Comparison of ENCODE assay signal across 25 cellular contexts in the genomic region with DNA sequence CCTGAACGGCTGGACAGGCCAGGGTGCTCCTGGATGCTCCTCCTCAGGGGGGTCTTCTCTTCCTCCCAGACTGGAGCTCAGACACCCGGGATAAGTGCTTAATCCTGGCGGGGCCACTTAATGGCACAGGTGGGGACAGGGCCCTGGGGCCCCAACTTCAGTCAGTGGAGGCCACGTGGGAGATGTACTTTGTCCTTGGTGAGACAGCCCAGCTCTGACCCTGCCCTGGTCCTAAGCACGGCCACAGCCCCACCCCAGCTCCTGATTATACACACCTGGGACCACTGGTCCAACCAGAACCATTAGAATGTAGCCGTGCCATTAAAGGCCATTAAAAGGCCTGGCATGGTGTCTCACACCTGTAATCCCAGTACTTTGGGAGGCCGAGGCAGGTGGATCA. TPM values are rescaled to one million over a fixed set of nuclear protein-coding genes. Genes with fewer than 3 reads are reported as not detected.
DNase-seq lines count a peak whose midpoint lies in the region; ATAC-seq and TF ChIP-seq lines count a peak whose summit lies in the region.
"Had no signal": no experiment of that assay in that cellular context is flagged by ENCODE, and none has a peak within 500 bp of the region (broad histone marks: within the 10 kb centered on the region; RNA-seq: fewer than 3 reads in every experiment).

No MANE protein-coding gene starts in this region.

- H3K4me3 ChIP-seq in adrenal gland (no peak overlapping the region), dorsolateral prefrontal cortex (no peak overlapping the region), thoracic aorta (no peak overlapping the region)
- H3K4me3 ChIP-seq: pancreas, suprapubic skin had no signal

- TF ChIP-seq POLR2A in adrenal gland (IDR thresholded peaks at IDR 0.05) = no peak

- no peaks in the 10 kb centered on the region for H3K9me3 Mint-ChIP-seq in osteocyte (ENCODE audit: unreplicated experiment)
- H3K9me3 Mint-ChIP-seq in WTC11 = no peaks in the 10 kb centered on the region
- H3K9me3 Mint-ChIP-seq: dendritic cell treated with granulocyte-macrophage colony-stimulating factor and Interleukin-4, amounts not matched to agents 40 ng/mL and 50 ng/mL, for 4 days; mesothelial cell of epicardium; natural killer cell had no signal

- POLR2A ChIA-PET in WTC11 (lab: Charles Lee) = interaction anchor here (0.7 kb wide), 1 partner anchor 346 kb away, joined by 12 read pairs; no protein-coding TSS in a partner anchor

- TF ChIP-seq CTCF in adrenal gland (IDR thresholded peaks at IDR 0.05) (no peak), dorsolateral prefrontal cortex (IDR thresholded peaks at IDR 0.05 in 54 of 56, conservative IDR thresholded peaks at IDR 0.05 in 2 of 56; ENCODE audit: low read depth in 1 of 56, partially characterized antibody in 56 of 56) (no peak), osteocyte (IDR thresholded peaks at IDR 0.05) (no peak), thoracic aorta (IDR thresholded peaks at IDR 0.05) (no peak), WTC11 (IDR thresholded peaks at IDR 0.05) (no peak)

- H3K36me3 Mint-ChIP-seq in osteocyte (ENCODE audit: unreplicated experiment) (no peaks in the 10 kb centered on the region), WTC11 (no peaks in the 10 kb centered on the region)
- H3K36me3 Mint-ChIP-seq: mesothelial cell of epicardium, natural killer cell had no signal

- intact Hi-C loops in adrenal gland (cut with DNase I) = no loop called here
- intact Hi-C loops in dorsolateral prefrontal cortex (cut with DNase I) = no loop called here

- WGBS in adrenal gland, 4 donors = 69 to 77% (median 69%) methylated on average over 6 to 7 of the region's 7 CpGs

- H3K27ac ChIP-seq in adrenal gland (peak overlapping the region in 3 of 5 donors; percentile 34 to 67 (median 54)), dorsolateral prefrontal cortex (peak overlapping the region in 56 of 59 donors; percentile 17 to 100 (median 98)), thoracic aorta (peak overlapping the region; percentile 95)
- H3K27ac ChIP-seq: C4-2B, pancreas, suprapubic skin had no signal

- H3K27me3 ChIP-seq in adrenal gland (no peaks in the 10 kb centered on the region), dorsolateral prefrontal cortex (no peaks in the 10 kb centered on the region), thoracic aorta (replicated peaks; ENCODE audit: insufficient read depth) (no peaks in the 10 kb centered on the region)
- H3K27me3 ChIP-seq: pancreas, suprapubic skin had no signal

- H3K36me3 ChIP-seq in adrenal gland (replicated peaks in 1 of 2) (no peaks in the 10 kb centered on the region), thoracic aorta (peaks cover 3% of the 10 kb centered on the region)
- H3K36me3 ChIP-seq: pancreas, suprapubic skin had no signal

- H3K27ac Mint-ChIP-seq in osteocyte (ENCODE audit: unreplicated experiment) = peak overlapping the region; percentile 18
- no peak overlapping the region for H3K27ac Mint-ChIP-seq in WTC11
- H3K27ac Mint-ChIP-seq: dendritic cell treated with granulocyte-macrophage colony-stimulating factor and Interleukin-4, amounts not matched to agents 40 ng/mL and 50 ng/mL, for 4 days; mesothelial cell of epicardium; natural killer cell had no signal

- H3K27me3 Mint-ChIP-seq in osteocyte (ENCODE audit: unreplicated experiment) = no peaks in the 10 kb centered on the region
- H3K27me3 Mint-ChIP-seq in WTC11 (ENCODE audit: low read depth) = peaks cover 2% of the 10 kb centered on the region; the same call in 1 of the 2 replicates

- H3K4me1 ChIP-seq in adrenal gland (replicated peaks in 1 of 2) (peaks cover 50 to 55% of the 10 kb centered on the region in 2 donors), thoracic aorta (ENCODE audit: control insufficient read depth in 1 of 2, low read depth in 2 of 2) (peaks cover 47 to 95% of the 10 kb centered on the region in 2 donors)

- H3K4me1 Mint-ChIP-seq in osteocyte (ENCODE audit: unreplicated experiment) (peaks cover 49% of the 10 kb centered on the region), WTC11 (peaks cover 41% of the 10 kb centered on the region)

- no peaks in the 10 kb centered on the region for H3K9me3 ChIP-seq in adrenal gland (replicated peaks in 1 of 3)
- no peaks in the 10 kb centered on the region for H3K9me3 ChIP-seq in thoracic aorta
- H3K9me3 ChIP-seq: pancreas, suprapubic skin had no signal

- DNase-seq in adrenal gland (no peak), dorsolateral prefrontal cortex (no peak), osteocyte (ENCODE audit: extremely low spot score, unreplicated experiment) (no peak), thoracic aorta (ENCODE audit: low spot score) (no peak), WTC11 (ENCODE audit: low spot score) (no peak)
- no peak for DNase-seq in activated effector memory CD4-positive, alpha-beta T cell treated with Interleukin-2 at 50 U/mL for 16 hours
- DNase-seq: DND-41, KG1, MM.1S, natural killer cell, NCI-H1436 treated with DMSO at 0.1 percent for 48 hours, pancreas, T-helper 1 cell had no signal

- ATAC-seq in thoracic aorta (ENCODE audit: insufficient number of reproducible peaks, low FRiP score, low read depth) = no peak
- no peak for ATAC-seq in GM19351 (IDR thresholded peaks at IDR 0.05; ENCODE audit: unreplicated experiment)
- no peak for ATAC-seq in GM21717 (IDR thresholded peaks at IDR 0.05; ENCODE audit: unreplicated experiment)
- no peak for ATAC-seq in WTC11
- ATAC-seq: left lobe of liver, natural killer cell, pancreas had no signal

- CTCF ChIA-PET in WTC11 (lab: Charles Lee) = no interaction called here

- H3K4me3 Mint-ChIP-seq in osteocyte (ENCODE audit: unreplicated experiment) (no peak overlapping the region), WTC11 (no peak overlapping the region)
- H3K4me3 Mint-ChIP-seq: dendritic cell treated with granulocyte-macrophage colony-stimulating factor and Interleukin-4, amounts not matched to agents 40 ng/mL and 50 ng/mL, for 4 days; mesothelial cell of epicardium; natural killer cell had no signal

TF ChIP-seq in WTC11, 78 proteins besides CTCF, POLR2A, EP300 and RAD21:
- TF ChIP-seq ZBTB21 (CRISPR knock-in tag; IDR thresholded peaks at IDR 0.05; ENCODE audit: borderline replicate concordance) = no peak
- no peak for TF ChIP-seq NR3C1 (CRISPR knock-in tag; conservative IDR thresholded peaks at IDR 0.05; ENCODE audit: low read depth)
- no peak for TF ChIP-seq MXD4 (CRISPR knock-in tag; IDR thresholded peaks at IDR 0.05; ENCODE audit: borderline replicate concordance)
- TF ChIP-seq TP53 (CRISPR knock-in tag; IDR thresholded peaks at IDR 0.05) = no peak
- no peak for TF ChIP-seq SOX15 (CRISPR knock-in tag; IDR thresholded peaks at IDR 0.05)
- no peak for TF ChIP-seq KAT7 (CRISPR knock-in tag; IDR thresholded peaks at IDR 0.05; ENCODE audit: borderline replicate concordance)

RNA-seq across cellular contexts. Expression of gene PPP1R14A, which starts 7.8 kb away (rescaled TPM):
- total RNA-seq in adrenal gland = 100 to 1,000 TPM in 7 of 8 donors, 10 to 100 TPM in 1; 82.6 to 250 (median 147) TPM
- 100 to 1,000 TPM in 2 of 3 donors, 10 to 100 TPM in 1; 14.8 to 366 (median 340) TPM for polyA plus RNA-seq in adrenal gland
- 100 to 1,000 TPM in 57 of 120 experiments, 10 to 100 TPM in 63; 17.4 to 465 (median 98.7) TPM for total RNA-seq in dorsolateral prefrontal cortex
- 45.1 TPM in 2 replicates for total RNA-seq in osteocyte
- total RNA-seq in thoracic aorta = 100 to 1,000 TPM; 618 to 908 TPM
- total RNA-seq in WTC11 (2021) = 32.3 to 33.8 TPM (median 33.4 TPM) in 3 replicates
- total RNA-seq: H4, HT1080, NCI-H460, SK-MEL-5 had no signal

RNA-seq across cellular contexts. Expression of gene SPINT2, which starts 16.0 kb away (rescaled TPM):
- 100 to 1,000 TPM in 1 of 8 donors, 10 to 100 TPM in 7; 38.1 to 233 (median 76.0) TPM for total RNA-seq in adrenal gland
- polyA plus RNA-seq in adrenal gland = 10 to 100 TPM; 33.4 to 44.0 (median 33.8) TPM
- total RNA-seq in dorsolateral prefrontal cortex = 100 to 1,000 TPM in 44 of 120 experiments, 10 to 100 TPM in 76; 41.9 to 135 (median 92.4) TPM
- 29.5 and 30.4 TPM in 2 replicates for total RNA-seq in osteocyte
- 100 to 1,000 TPM; 218 to 480 TPM for total RNA-seq in thoracic aorta
- total RNA-seq in WTC11 (2021) = 335 to 400 TPM (median 358 TPM) in 3 replicates
- total RNA-seq: SK-MEL-5 had no signal

RNA-seq across cellular contexts. Expression of gene DPF1, which starts 24.4 kb away (rescaled TPM):
- total RNA-seq in adrenal gland (under 1 TPM in 3 of 8 donors, not detected in 5; 0.37 to 0.83 (median 0.67) TPM), dorsolateral prefrontal cortex (10 to 100 TPM; 22.0 to 91.2 (median 57.5) TPM), osteocyte (0.63 and 2.2 TPM in 2 replicates), thoracic aorta (1 to 10 TPM in 1 of 2 donors, under 1 TPM in 1; 0.85 to 1.2 TPM), WTC11 (2021) (5.2 to 6.8 TPM (median 5.9 TPM) in 3 replicates)
- under 1 TPM; 0.17 to 0.97 (median 0.40) TPM for polyA plus RNA-seq in adrenal gland
- total RNA-seq: bronchial epithelial cell, left lobe of liver, natural killer cell had no signal

RNA-seq across cellular contexts. Expression of gene C19orf33, which starts 55.6 kb away (rescaled TPM):
- 1 to 10 TPM in 5 of 8 donors, under 1 TPM in 1, not detected in 2; 0.88 to 7.6 (median 3.1) TPM for total RNA-seq in adrenal gland
- polyA plus RNA-seq in adrenal gland = 10 to 100 TPM in 2 of 3 donors, not detected in 1; 33.7 to 46.2 TPM
- 1 to 10 TPM in 38 of 120 experiments, under 1 TPM in 1, not detected in 81; 1.00 to 5.1 (median 2.0) TPM for total RNA-seq in dorsolateral prefrontal cortex
- not detected in 2 replicates for total RNA-seq in osteocyte
- 1 to 10 TPM in 1 of 2 donors, not detected in 1; 6.7 TPM for total RNA-seq in thoracic aorta
- total RNA-seq in WTC11 (2021) = 16.1 to 22.3 TPM (median 21.3 TPM) in 3 replicates
- total RNA-seq: H4, SK-MEL-5 had no signal
